2 cellular contexts compared by ENCODE assay signal in the genomic region with DNA sequence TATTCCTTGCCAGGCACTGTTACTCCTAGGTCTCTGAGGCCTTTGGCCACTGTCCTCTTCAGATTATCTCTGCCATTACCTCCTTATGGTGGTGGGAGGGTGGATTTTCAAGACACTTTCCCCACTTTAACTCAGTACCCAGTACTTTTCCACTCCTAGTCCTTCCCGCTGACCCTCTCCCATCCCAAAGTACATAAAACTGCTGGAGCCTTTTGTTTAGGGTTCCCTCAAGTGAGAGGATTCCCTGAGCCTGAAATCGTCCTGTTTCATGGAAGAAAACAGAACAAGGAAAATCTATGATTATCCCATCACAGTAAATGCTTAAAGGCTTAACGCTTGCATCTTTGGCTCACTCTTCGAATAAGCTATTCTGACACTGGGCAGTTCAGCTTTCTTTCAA.
TF ChIP-seq lines count a peak whose summit lies in the region.

No MANE protein-coding gene starts in this region.

TF ChIP-seq in HepG2, 621 proteins besides CTCF, POLR2A, EP300 and RAD21 (continued from another document):
- TF ChIP-seq, protein P1, sequence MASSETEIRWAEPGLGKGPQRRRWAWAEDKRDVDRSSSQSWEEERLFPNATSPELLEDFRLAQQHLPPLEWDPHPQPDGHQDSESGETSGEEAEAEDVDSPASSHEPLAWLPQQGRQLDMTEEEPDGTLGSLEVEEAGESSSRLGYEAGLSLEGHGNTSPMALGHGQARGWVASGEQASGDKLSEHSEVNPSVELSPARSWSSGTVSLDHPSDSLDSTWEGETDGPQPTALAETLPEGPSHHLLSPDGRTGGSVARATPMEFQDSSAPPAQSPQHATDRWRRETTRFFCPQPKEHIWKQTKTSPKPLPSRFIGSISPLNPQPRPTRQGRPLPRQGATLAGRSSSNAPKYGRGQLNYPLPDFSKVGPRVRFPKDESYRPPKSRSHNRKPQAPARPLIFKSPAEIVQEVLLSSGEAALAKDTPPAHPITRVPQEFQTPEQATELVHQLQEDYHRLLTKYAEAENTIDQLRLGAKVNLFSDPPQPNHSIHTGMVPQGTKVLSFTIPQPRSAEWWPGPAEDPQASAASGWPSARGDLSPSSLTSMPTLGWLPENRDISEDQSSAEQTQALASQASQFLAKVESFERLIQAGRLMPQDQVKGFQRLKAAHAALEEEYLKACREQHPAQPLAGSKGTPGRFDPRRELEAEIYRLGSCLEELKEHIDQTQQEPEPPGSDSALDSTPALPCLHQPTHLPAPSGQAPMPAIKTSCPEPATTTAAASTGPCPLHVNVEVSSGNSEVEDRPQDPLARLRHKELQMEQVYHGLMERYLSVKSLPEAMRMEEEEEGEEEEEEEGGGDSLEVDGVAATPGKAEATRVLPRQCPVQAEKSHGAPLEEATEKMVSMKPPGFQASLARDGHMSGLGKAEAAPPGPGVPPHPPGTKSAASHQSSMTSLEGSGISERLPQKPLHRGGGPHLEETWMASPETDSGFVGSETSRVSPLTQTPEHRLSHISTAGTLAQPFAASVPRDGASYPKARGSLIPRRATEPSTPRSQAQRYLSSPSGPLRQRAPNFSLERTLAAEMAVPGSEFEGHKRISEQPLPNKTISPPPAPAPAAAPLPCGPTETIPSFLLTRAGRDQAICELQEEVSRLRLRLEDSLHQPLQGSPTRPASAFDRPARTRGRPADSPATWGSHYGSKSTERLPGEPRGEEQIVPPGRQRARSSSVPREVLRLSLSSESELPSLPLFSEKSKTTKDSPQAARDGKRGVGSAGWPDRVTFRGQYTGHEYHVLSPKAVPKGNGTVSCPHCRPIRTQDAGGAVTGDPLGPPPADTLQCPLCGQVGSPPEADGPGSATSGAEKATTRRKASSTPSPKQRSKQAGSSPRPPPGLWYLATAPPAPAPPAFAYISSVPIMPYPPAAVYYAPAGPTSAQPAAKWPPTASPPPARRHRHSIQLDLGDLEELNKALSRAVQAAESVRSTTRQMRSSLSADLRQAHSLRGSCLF (CRISPR knock-in tag; IDR thresholded peaks at IDR 0.05; ENCODE audit: borderline replicate concordance): no peak
- TF ChIP-seq MIXL1 (CRISPR knock-in tag; IDR thresholded peaks at IDR 0.05) (no peak), NR2C2 (CRISPR knock-in tag; IDR thresholded peaks at IDR 0.05; ENCODE audit: borderline replicate concordance) (no peak)

TF ChIP-seq in WTC11, 78 proteins besides CTCF, POLR2A, EP300 and RAD21 (continued from another document):
- TF ChIP-seq, protein P2, sequence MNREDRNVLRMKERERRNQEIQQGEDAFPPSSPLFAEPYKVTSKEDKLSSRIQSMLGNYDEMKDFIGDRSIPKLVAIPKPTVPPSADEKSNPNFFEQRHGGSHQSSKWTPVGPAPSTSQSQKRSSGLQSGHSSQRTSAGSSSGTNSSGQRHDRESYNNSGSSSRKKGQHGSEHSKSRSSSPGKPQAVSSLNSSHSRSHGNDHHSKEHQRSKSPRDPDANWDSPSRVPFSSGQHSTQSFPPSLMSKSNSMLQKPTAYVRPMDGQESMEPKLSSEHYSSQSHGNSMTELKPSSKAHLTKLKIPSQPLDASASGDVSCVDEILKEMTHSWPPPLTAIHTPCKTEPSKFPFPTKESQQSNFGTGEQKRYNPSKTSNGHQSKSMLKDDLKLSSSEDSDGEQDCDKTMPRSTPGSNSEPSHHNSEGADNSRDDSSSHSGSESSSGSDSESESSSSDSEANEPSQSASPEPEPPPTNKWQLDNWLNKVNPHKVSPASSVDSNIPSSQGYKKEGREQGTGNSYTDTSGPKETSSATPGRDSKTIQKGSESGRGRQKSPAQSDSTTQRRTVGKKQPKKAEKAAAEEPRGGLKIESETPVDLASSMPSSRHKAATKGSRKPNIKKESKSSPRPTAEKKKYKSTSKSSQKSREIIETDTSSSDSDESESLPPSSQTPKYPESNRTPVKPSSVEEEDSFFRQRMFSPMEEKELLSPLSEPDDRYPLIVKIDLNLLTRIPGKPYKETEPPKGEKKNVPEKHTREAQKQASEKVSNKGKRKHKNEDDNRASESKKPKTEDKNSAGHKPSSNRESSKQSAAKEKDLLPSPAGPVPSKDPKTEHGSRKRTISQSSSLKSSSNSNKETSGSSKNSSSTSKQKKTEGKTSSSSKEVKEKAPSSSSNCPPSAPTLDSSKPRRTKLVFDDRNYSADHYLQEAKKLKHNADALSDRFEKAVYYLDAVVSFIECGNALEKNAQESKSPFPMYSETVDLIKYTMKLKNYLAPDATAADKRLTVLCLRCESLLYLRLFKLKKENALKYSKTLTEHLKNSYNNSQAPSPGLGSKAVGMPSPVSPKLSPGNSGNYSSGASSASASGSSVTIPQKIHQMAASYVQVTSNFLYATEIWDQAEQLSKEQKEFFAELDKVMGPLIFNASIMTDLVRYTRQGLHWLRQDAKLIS (CRISPR knock-in tag; IDR thresholded peaks at IDR 0.05; ENCODE audit: borderline replicate concordance): no peak
- TF ChIP-seq, protein P3, sequence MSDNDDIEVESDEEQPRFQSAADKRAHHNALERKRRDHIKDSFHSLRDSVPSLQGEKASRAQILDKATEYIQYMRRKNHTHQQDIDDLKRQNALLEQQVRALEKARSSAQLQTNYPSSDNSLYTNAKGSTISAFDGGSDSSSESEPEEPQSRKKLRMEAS (CRISPR knock-in tag; IDR thresholded peaks at IDR 0.05): no peak
- TF ChIP-seq TCF7 (CRISPR knock-in tag; IDR thresholded peaks at IDR 0.05; ENCODE audit: low read depth): no peak
- TF ChIP-seq, protein P4, sequence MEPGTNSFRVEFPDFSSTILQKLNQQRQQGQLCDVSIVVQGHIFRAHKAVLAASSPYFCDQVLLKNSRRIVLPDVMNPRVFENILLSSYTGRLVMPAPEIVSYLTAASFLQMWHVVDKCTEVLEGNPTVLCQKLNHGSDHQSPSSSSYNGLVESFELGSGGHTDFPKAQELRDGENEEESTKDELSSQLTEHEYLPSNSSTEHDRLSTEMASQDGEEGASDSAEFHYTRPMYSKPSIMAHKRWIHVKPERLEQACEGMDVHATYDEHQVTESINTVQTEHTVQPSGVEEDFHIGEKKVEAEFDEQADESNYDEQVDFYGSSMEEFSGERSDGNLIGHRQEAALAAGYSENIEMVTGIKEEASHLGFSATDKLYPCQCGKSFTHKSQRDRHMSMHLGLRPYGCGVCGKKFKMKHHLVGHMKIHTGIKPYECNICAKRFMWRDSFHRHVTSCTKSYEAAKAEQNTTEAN (CRISPR knock-in tag; IDR thresholded peaks at IDR 0.05): no peak
